Comparison of ENCODE assay signal across 16 cellular contexts in genomic region chr9:96509026-96509425, GRCh38. TPM values are rescaled to one million over a fixed set of nuclear protein-coding genes. Genes with fewer than 3 reads are reported as not detected.
DNase-seq lines count a peak whose midpoint lies in the region; ATAC-seq and TF ChIP-seq lines count a peak whose summit lies in the region.
"Had no signal": no experiment of that assay in that cellular context is flagged by ENCODE, and none has a peak within 500 bp of the region (broad histone marks: within the 10 kb centered on the region; RNA-seq: fewer than 3 reads in every experiment).

No MANE protein-coding gene starts in this region.

- no peak overlapping the region for H4K91ac ChIP-seq in trophoblast cell (ENCODE audit: low read depth, low read length)

- no peak overlapping the region for H2BK5ac ChIP-seq in trophoblast cell (ENCODE audit: low read depth, low read length, poor library complexity)

- H4K20me1 ChIP-seq in osteoblast (ENCODE audit: insufficient read depth, low read length): no peaks in the 10 kb centered on the region

- DNase-seq in left ventricle myocardium inferior (no peak), left cardiac atrium (no peak), coronary artery (ENCODE audit: low spot score) (no peak), trophoblast cell (peak; percentile 95 to 96), vagina (ENCODE audit: extremely low spot score in 2 of 2) (no peak), CD1c-positive myeloid dendritic cell (ENCODE audit: extremely low spot score) (no peak), osteoblast (ENCODE audit: insufficient read length, low spot score, missing footprints) (no peak)
- DNase-seq: C1 segment of cervical spinal cord, COR-L47, DMS79, NCI-H1417, NCI-H1930, NCI-H2171 treated with DMSO at 0.1 percent for 48 hours had no signal

- H3K4me3 Mint-ChIP-seq in activated T-helper 17 cell treated with anti-CD3 and anti-CD28 coated beads, Interleukin-2, amount 50 U/mL, for 72 hours: no peak overlapping the region
- H3K4me3 Mint-ChIP-seq: IgD-negative memory B cell had no signal

- ATAC-seq in left cardiac atrium: no peak
- no peak for ATAC-seq in activated T-helper 17 cell treated with anti-CD3 and anti-CD28 coated beads, Interleukin-2, amount 50 U/mL, for 72 hours (replicated peaks)
- ATAC-seq: HCT116 had no signal

- no peak for TF ChIP-seq CTCF in left ventricle myocardium inferior (IDR thresholded peaks at IDR 0.05; ENCODE audit: borderline replicate concordance)
- no peak for TF ChIP-seq CTCF in coronary artery (IDR thresholded peaks at IDR 0.05)
- no peak for TF ChIP-seq CTCF in vagina (IDR thresholded peaks at IDR 0.05)
- no peak for TF ChIP-seq CTCF in osteoblast (IDR thresholded peaks at IDR 0.05; ENCODE audit: extremely low read depth, low read depth, low read length)

- H3K4me3 ChIP-seq in left ventricle myocardium inferior (no peak overlapping the region), coronary artery (peak overlapping the region; percentile 18), trophoblast cell (ENCODE audit: low read depth, low read length) (no peak overlapping the region), vagina (no peak overlapping the region), osteoblast (ENCODE audit: insufficient read depth, low read length) (no peak overlapping the region)

- H3K4me2 ChIP-seq in trophoblast cell (ENCODE audit: low read length) (no peak overlapping the region), osteoblast (ENCODE audit: insufficient read depth, low read length) (no peak overlapping the region)

- peaks cover 14% of the 10 kb centered on the region for H3K36me3 Mint-ChIP-seq in activated T-helper 17 cell treated with anti-CD3 and anti-CD28 coated beads, Interleukin-2, amount 50 U/mL, for 72 hours (ENCODE audit: low read depth)

- H2AFZ ChIP-seq in trophoblast cell (ENCODE audit: insufficient read depth, low read length, poor library complexity): no peak overlapping the region
- H2AFZ ChIP-seq in osteoblast (ENCODE audit: low read length): no peak overlapping the region

- no peaks in the 10 kb centered on the region for H3K27me3 Mint-ChIP-seq in activated T-helper 17 cell treated with anti-CD3 and anti-CD28 coated beads, Interleukin-2, amount 50 U/mL, for 72 hours
- H3K27me3 Mint-ChIP-seq: IgD-negative memory B cell had no signal

- no peaks in the 10 kb centered on the region for H3K9me3 ChIP-seq in left ventricle myocardium inferior (replicated peaks)
- no peaks in the 10 kb centered on the region for H3K9me3 ChIP-seq in trophoblast cell (ENCODE audit: insufficient read depth, low read depth, low read length)
- H3K9me3 ChIP-seq in vagina: no peaks in the 10 kb centered on the region
- no peaks in the 10 kb centered on the region for H3K9me3 ChIP-seq in osteoblast (ENCODE audit: low read depth, low read length)

- no peaks in the 10 kb centered on the region for H3K4me1 Mint-ChIP-seq in activated T-helper 17 cell treated with anti-CD3 and anti-CD28 coated beads, Interleukin-2, amount 50 U/mL, for 72 hours
- H3K4me1 Mint-ChIP-seq: IgD-negative memory B cell had no signal

- H3K18ac ChIP-seq in trophoblast cell (ENCODE audit: low read length): no peak overlapping the region

- no peak for TF ChIP-seq POLR2A in vagina (IDR thresholded peaks at IDR 0.05)

- H3K27ac ChIP-seq in left ventricle myocardium inferior (replicated peaks) (peak overlapping the region; percentile 72), coronary artery (peak overlapping the region; percentile 69 to 77), trophoblast cell (ENCODE audit: low read depth, low read length) (no peak overlapping the region), vagina (peak overlapping the region; percentile 49), osteoblast (ENCODE audit: low read depth, low read length) (no peak overlapping the region)

- H2BK12ac ChIP-seq in trophoblast cell (ENCODE audit: low read length): no peak overlapping the region

- H3K36me3 ChIP-seq in left ventricle myocardium inferior (peaks cover 11% of the 10 kb centered on the region), trophoblast cell (ENCODE audit: control insufficient read depth in 1 of 2, insufficient read depth in 2 of 2, low read length in 2 of 2) (peaks cover 4 to 11% of the 10 kb centered on the region in 2 experiments), vagina (no peaks in the 10 kb centered on the region), osteoblast (ENCODE audit: insufficient read depth, low read length) (peaks cover 9% of the 10 kb centered on the region)

- H3K9me3 Mint-ChIP-seq in activated T-helper 17 cell treated with anti-CD3 and anti-CD28 coated beads, Interleukin-2, amount 50 U/mL, for 72 hours: no peaks in the 10 kb centered on the region
- H3K9me3 Mint-ChIP-seq: IgD-negative memory B cell had no signal

- no peak overlapping the region for H3K4ac ChIP-seq in trophoblast cell (ENCODE audit: low read depth, low read length)

- H3K4me1 ChIP-seq in left ventricle myocardium inferior (peaks cover 33% of the 10 kb centered on the region), trophoblast cell (ENCODE audit: control insufficient read depth in 1 of 2, insufficient read depth in 2 of 2, low read length in 2 of 2) (no peaks in the 10 kb centered on the region), vagina (peaks cover 9% of the 10 kb centered on the region), osteoblast (ENCODE audit: insufficient read depth, low read length) (peaks cover 9% of the 10 kb centered on the region)

- no peak overlapping the region for H2AK5ac ChIP-seq in trophoblast cell (ENCODE audit: low read length)

- H3K79me2 ChIP-seq in trophoblast cell (ENCODE audit: control insufficient read depth, insufficient read depth, low read length, poor library complexity): no peaks in the 10 kb centered on the region
- no peaks in the 10 kb centered on the region for H3K79me2 ChIP-seq in osteoblast (ENCODE audit: insufficient read depth, low read length)

- no peak overlapping the region for H4K12ac ChIP-seq in trophoblast cell (ENCODE audit: low read depth, low read length)

- H2BK120ac ChIP-seq in trophoblast cell (ENCODE audit: insufficient read depth, low read length, poor library complexity): no peak overlapping the region

- no peaks in the 10 kb centered on the region for H3K27me3 ChIP-seq in left ventricle myocardium inferior (ENCODE audit: low read depth)
- H3K27me3 ChIP-seq in trophoblast cell (ENCODE audit: insufficient read depth, low read length): no peaks in the 10 kb centered on the region
- H3K27me3 ChIP-seq in vagina: no peaks in the 10 kb centered on the region
- H3K27me3 ChIP-seq in osteoblast (ENCODE audit: insufficient read depth, low read length): no peaks in the 10 kb centered on the region

- H3K27ac Mint-ChIP-seq in activated T-helper 17 cell treated with anti-CD3 and anti-CD28 coated beads, Interleukin-2, amount 50 U/mL, for 72 hours: no peak overlapping the region

- H4K8ac ChIP-seq in trophoblast cell (ENCODE audit: low read depth, low read length): no peak overlapping the region

- no CpG with 5 or more reads among the region's 5 CpGs for WGBS in trophoblast cell (ENCODE audit: extremely low coverage, insufficient coverage, insufficient read length)

- no peak overlapping the region for H3K14ac ChIP-seq in trophoblast cell (ENCODE audit: low read length)

- intact Hi-C loops in left ventricle myocardium inferior (cut with micrococcal nuclease): no loop called here
- intact Hi-C loops in left cardiac atrium (cut with DNase I): no loop called here
- intact Hi-C loops in vagina (cut with DNase I): no loop called here

- H3K23ac ChIP-seq in trophoblast cell (ENCODE audit: low read length): no peak overlapping the region

- H3K79me1 ChIP-seq in trophoblast cell (ENCODE audit: low read length): no peaks in the 10 kb centered on the region

- H3K9ac ChIP-seq in trophoblast cell (ENCODE audit: low read length): no peak overlapping the region

RNA-seq across cellular contexts. Expression of gene HABP4, which starts 59.1 kb away (rescaled TPM):
- 23.1 TPM for total RNA-seq in left ventricle myocardium inferior
- 10 to 100 TPM; 19.2 to 19.5 TPM for total RNA-seq in left cardiac atrium
- polyA plus RNA-seq in trophoblast cell (2013): 14.8 and 15.9 TPM in 2 replicates
- 17.2 TPM for total RNA-seq in vagina
- 10 to 100 TPM in 1 of 2 donors, 1 to 10 TPM in 1; 10.0 to 21.3 TPM for total RNA-seq in activated T-helper 17 cell treated with anti-CD3 and anti-CD28 coated beads, Interleukin-2, amount 50 U/mL, for 72 hours
- total RNA-seq in osteoblast: 12.7 and 14.1 TPM in 2 replicates

Comparison
In these comparisons a context has a peak if more than half of its experiments do, and no peak if none do; other contexts are left out.
1. DNase-seq: peak in trophoblast cell (2 of 2); none in left ventricle myocardium inferior (single experiment), left cardiac atrium (single experiment), coronary artery (single experiment), vagina (0 of 2), CD1c-positive myeloid dendritic cell (single experiment) and osteoblast (single experiment).
2. H3K27ac ChIP-seq: peak in left ventricle myocardium inferior (single experiment), coronary artery (2 of 2) and vagina (single experiment); none in trophoblast cell (single experiment) and osteoblast (single experiment).